13 cellular contexts compared by ENCODE assay signal in the genomic region with DNA sequence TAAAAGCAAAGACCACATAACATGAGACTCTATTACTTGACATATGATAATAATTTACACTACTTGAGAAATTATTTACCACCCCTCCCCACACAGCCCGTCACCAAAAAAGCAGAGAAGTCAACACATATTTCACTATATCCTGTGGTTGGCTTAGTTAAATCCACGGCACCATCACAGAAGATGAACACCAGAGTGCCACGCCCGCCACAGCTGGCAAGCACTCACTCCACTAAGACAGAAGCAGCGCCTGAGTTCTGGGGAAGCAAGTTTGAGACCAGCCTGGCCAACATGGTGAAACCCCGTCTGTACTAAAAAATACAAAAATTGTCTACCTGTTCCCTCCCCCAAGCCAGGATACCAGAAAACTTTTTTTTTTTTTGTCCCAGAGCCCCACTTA. TPM values are rescaled to one million over a fixed set of nuclear protein-coding genes. Genes with fewer than 3 reads are reported as not detected.
DNase-seq lines count a peak whose midpoint lies in the region; ATAC-seq and TF ChIP-seq lines count a peak whose summit lies in the region.
"Had no signal": no experiment of that assay in that cellular context is flagged by ENCODE, and none has a peak within 500 bp of the region (broad histone marks: within the 10 kb centered on the region; RNA-seq: fewer than 3 reads in every experiment).

No MANE protein-coding gene starts in this region.

- peak overlapping the region in 8 of 9 donors; percentile 10 to 80 (median 56) for H3K27ac Mint-ChIP-seq in naive thymus-derived CD4-positive, alpha-beta T cell
- H3K27ac Mint-ChIP-seq: T-helper 1 cell treated with Interleukin-12 subunit alpha and Interleukin-12 subunit beta and Interleukin-4 antibody, amounts not matched to agents 30 μg/mL and 1 μg/mL, for 36 hours had no signal

- peaks cover 43 to 86% (median 78%) of the 10 kb centered on the region in 7 donors for H3K4me1 Mint-ChIP-seq in naive thymus-derived CD4-positive, alpha-beta T cell

- DNase-seq in LHCN-M2 (ENCODE audit: low read depth) (peak; percentile 19), coronary artery (ENCODE audit: low spot score) (no peak), nucleus accumbens (lab: John Stamatoyannopoulos, UW) (no peak), KBM-7 (no peak)
- peak in 2 of 9 donors; percentile 13 to 17 for DNase-seq in naive thymus-derived CD4-positive, alpha-beta T cell
- DNase-seq in stimulated activated CD8-positive, alpha-beta memory T cell treated with anti-CD3 and anti-CD28 coated beads, Interleukin-4, amount 100 ng/mL, for 48 hours = no peak
- DNase-seq: activated CD8-positive, alpha-beta memory T cell treated with anti-CD3 and anti-CD28 coated beads, Interleukin-2, amount 50 U/mL, for 4 hours; central memory CD4-positive, alpha-beta T cell; KG1; NCI-H345 had no signal

- H3K4me1 ChIP-seq in BLaER1 treated with 17β-estradiol and CSF1 and Interleukin-3, amounts not matched to agents 10 nM and 100 nM = peaks cover 41 to 92% (median 72%) of the 10 kb centered on the region in 10 experiments
- peaks cover 0 to 23% of the 10 kb centered on the region in 2 donors for H3K4me1 ChIP-seq in naive thymus-derived CD4-positive, alpha-beta T cell (ENCODE audit: control insufficient read depth in 2 of 2, insufficient read depth in 2 of 2, low read length in 2 of 2)

- peak overlapping the region; percentile 54 to 82 (median 64); a peak in 21 of 22 replicates for H3K27ac ChIP-seq in BLaER1 treated with 17β-estradiol and CSF1 and Interleukin-3, amounts not matched to agents 10 nM and 100 nM
- H3K27ac ChIP-seq in coronary artery = peak overlapping the region; percentile 2 to 58
- H3K27ac ChIP-seq in naive thymus-derived CD4-positive, alpha-beta T cell (ENCODE audit: low read depth, low read length) = no peak overlapping the region

- no peaks in the 10 kb centered on the region for H3K27me3 ChIP-seq in BLaER1 treated with 17β-estradiol and CSF1 and Interleukin-3, amounts not matched to agents 10 nM and 100 nM
- no peaks in the 10 kb centered on the region for H3K27me3 ChIP-seq in naive thymus-derived CD4-positive, alpha-beta T cell (ENCODE audit: control insufficient read depth in 2 of 2, insufficient read depth in 2 of 2, low read length in 2 of 2)

- in situ Hi-C loops in KBM-7 (cut with MboI; ENCODE audit: low pct_unique_long_range_greater_than_20kb, low sequenced_read_pairs) = no loop called here

- peaks cover 0 to 25% (median 6%) of the 10 kb centered on the region in 5 donors for H3K36me3 Mint-ChIP-seq in naive thymus-derived CD4-positive, alpha-beta T cell

- peaks cover 52 to 94% (median 67%) of the 10 kb centered on the region in 11 experiments; a peak in 20 of 22 replicates for H4K20me1 ChIP-seq in BLaER1 treated with 17β-estradiol and CSF1 and Interleukin-3, amounts not matched to agents 10 nM and 100 nM

- TF ChIP-seq CTCF in coronary artery (IDR thresholded peaks at IDR 0.05) = no peak

- no peak overlapping the region for H3K4me3 ChIP-seq in BLaER1 treated with 17β-estradiol and CSF1 and Interleukin-3, amounts not matched to agents 10 nM and 100 nM
- H3K4me3 ChIP-seq in coronary artery = no peak overlapping the region
- H3K4me3 ChIP-seq in naive thymus-derived CD4-positive, alpha-beta T cell (ENCODE audit: low read length) = no peak overlapping the region

- CTCF ChIA-PET in naive thymus-derived CD4-positive, alpha-beta T cell (lab: Charles Lee) = no interaction called here

- peaks cover 0 to 57% (median 46%) of the 10 kb centered on the region in 11 experiments; a peak in 17 of 22 replicates for H3K36me3 ChIP-seq in BLaER1 treated with 17β-estradiol and CSF1 and Interleukin-3, amounts not matched to agents 10 nM and 100 nM
- H3K36me3 ChIP-seq in naive thymus-derived CD4-positive, alpha-beta T cell (ENCODE audit: control insufficient read depth in 2 of 3, insufficient read depth in 3 of 3, low read length in 3 of 3) = no peaks in the 10 kb centered on the region

- peaks cover 0 to 5% (median under 1%) of the 10 kb centered on the region in 11 experiments; a peak in 9 of 22 replicates for H3K9me3 ChIP-seq in BLaER1 treated with 17β-estradiol and CSF1 and Interleukin-3, amounts not matched to agents 10 nM and 100 nM (replicated peaks in 1 of 11)
- no peaks in the 10 kb centered on the region for H3K9me3 ChIP-seq in naive thymus-derived CD4-positive, alpha-beta T cell (ENCODE audit: control insufficient read depth in 2 of 3, low read length in 3 of 3)

- POLR2A ChIA-PET in naive thymus-derived CD4-positive, alpha-beta T cell (lab: Charles Lee) = interaction anchor here (0.7 kb wide), 1 partner anchor 593 kb away, joined by 5 read pairs; no protein-coding TSS in a partner anchor

- H3K9me3 Mint-ChIP-seq in naive thymus-derived CD4-positive, alpha-beta T cell = no peaks in the 10 kb centered on the region
- H3K9me3 Mint-ChIP-seq: T-helper 1 cell treated with Interleukin-12 subunit alpha and Interleukin-12 subunit beta and Interleukin-4 antibody, amounts not matched to agents 30 μg/mL and 1 μg/mL, for 36 hours had no signal

- peak overlapping the region; percentile 21 to 92 (median 82); a peak in 21 of 22 replicates for H3K4me2 ChIP-seq in BLaER1 treated with 17β-estradiol and CSF1 and Interleukin-3, amounts not matched to agents 10 nM and 100 nM

- peak overlapping the region in 9 of 11 experiments; percentile 11 to 63 (median 33); a peak in 9 of 22 replicates for H3K9ac ChIP-seq in BLaER1 treated with 17β-estradiol and CSF1 and Interleukin-3, amounts not matched to agents 10 nM and 100 nM

- peak overlapping the region in 3 of 10 donors; percentile 5 to 19 (median 12) for H3K4me3 Mint-ChIP-seq in naive thymus-derived CD4-positive, alpha-beta T cell
- H3K4me3 Mint-ChIP-seq: T-helper 1 cell treated with Interleukin-12 subunit alpha and Interleukin-12 subunit beta and Interleukin-4 antibody, amounts not matched to agents 30 μg/mL and 1 μg/mL, for 36 hours had no signal

- peak; percentile 39 for ATAC-seq in naive thymus-derived CD4-positive, alpha-beta T cell
- ATAC-seq in GM21381 (IDR thresholded peaks at IDR 0.05; ENCODE audit: unreplicated experiment) = no peak

- intact Hi-C loops in naive thymus-derived CD4-positive, alpha-beta T cell (cut with micrococcal nuclease) = loop anchor here in 1 of 2 donors (5.0 kb wide), 1 partner anchor 55 kb away; a partner anchor contains a TSS

- H3K27me3 Mint-ChIP-seq in naive thymus-derived CD4-positive, alpha-beta T cell = no peaks in the 10 kb centered on the region

RNA-seq across cellular contexts. Expression of a gene that starts 53.1 kb away (rescaled TPM):
- total RNA-seq in LHCN-M2 (2014; rRNA removed) = 66.3 and 66.8 TPM in 2 replicates
- 44.8 TPM for polyA plus RNA-seq in LHCN-M2 (2012)
- total RNA-seq in naive thymus-derived CD4-positive, alpha-beta T cell = 10 to 100 TPM; 27.6 to 62.5 (median 38.1) TPM
- 10 to 100 TPM; 26.6 to 36.3 TPM for polyA plus RNA-seq in naive thymus-derived CD4-positive, alpha-beta T cell
